10 cellular contexts compared by ENCODE assay signal in genomic region chr13:100789481-100789880, GRCh38.
DNase-seq lines count a peak whose midpoint lies in the region; ATAC-seq and TF ChIP-seq lines count a peak whose summit lies in the region.
"Had no signal": no experiment of that assay in that cellular context is flagged by ENCODE, and none has a peak within 500 bp of the region (broad histone marks: within the 10 kb centered on the region; RNA-seq: fewer than 3 reads in every experiment).

No MANE protein-coding gene starts in this region.

- H3K9me3 ChIP-seq in OCI-LY3 (ENCODE audit: insufficient read depth, low read length) (peaks cover 14% of the 10 kb centered on the region), colonic mucosa (no peaks in the 10 kb centered on the region)

- ATAC-seq in HG02763 (IDR thresholded peaks at IDR 0.05; ENCODE audit: unreplicated experiment): peak; percentile 12
- ATAC-seq in HG02678 (IDR thresholded peaks at IDR 0.05; ENCODE audit: unreplicated experiment): no peak

- H3K4me2 ChIP-seq in OCI-LY3 (ENCODE audit: low read length): peak overlapping the region; percentile 23

- peaks cover 11% of the 10 kb centered on the region for H3K4me1 ChIP-seq in OCI-LY3 (ENCODE audit: low read length)
- no peaks in the 10 kb centered on the region for H3K4me1 ChIP-seq in colonic mucosa

- no peaks in the 10 kb centered on the region for H3K79me2 ChIP-seq in OCI-LY3 (ENCODE audit: low read length)

- H3K36me3 ChIP-seq in OCI-LY3 (replicated peaks; ENCODE audit: low read depth, low read length) (peaks cover 3% of the 10 kb centered on the region), colonic mucosa (no peaks in the 10 kb centered on the region)

- H3K4me3 ChIP-seq in OCI-LY3 (ENCODE audit: low read length) (no peak overlapping the region), colonic mucosa (no peak overlapping the region)

- intact Hi-C loops in CD14-positive monocyte (cut with micrococcal nuclease) (no loop called here), colonic mucosa (cut with DNase I) (no loop called here)

- H2AFZ ChIP-seq in OCI-LY3 (ENCODE audit: low read depth, low read length): 0 out of 2 replicates have a peak overlapping the region, but pooled peaks have one; percentile 38

- DNase-seq in AG20443 (ENCODE audit: low spot score): peak; percentile 17
- peak; percentile 18 for DNase-seq in left kidney (ENCODE audit: low read depth, low spot score)
- no peak for DNase-seq in CD14-positive monocyte (ENCODE audit: low spot score)
- no peak for DNase-seq in colonic mucosa
- no peak for DNase-seq in NCI-H146 (lab: John Stamatoyannopoulos, UW)
- DNase-seq: activated T-cell treated with anti-CD3 and anti-CD28 coated beads, Interleukin-2, amount 50 U/mL, for 72 hours; CD4-positive, CD25-positive, alpha-beta regulatory T cell had no signal

- H3K27ac ChIP-seq in OCI-LY3 (ENCODE audit: low read length): no peak overlapping the region
- H3K27ac ChIP-seq in colonic mucosa: no peak overlapping the region

- H3K27ac Mint-ChIP-seq in CD14-positive monocyte: no peak overlapping the region
- H3K27ac Mint-ChIP-seq: activated T-cell treated with anti-CD3 and anti-CD28 coated beads, Interleukin-2, amount 50 U/mL, for 72 hours; CD4-positive, CD25-positive, alpha-beta regulatory T cell had no signal

- H3K4me3 Mint-ChIP-seq in CD14-positive monocyte: no peak overlapping the region
- H3K4me3 Mint-ChIP-seq: activated T-cell treated with anti-CD3 and anti-CD28 coated beads, Interleukin-2, amount 50 U/mL, for 72 hours; CD4-positive, CD25-positive, alpha-beta regulatory T cell had no signal

- no peaks in the 10 kb centered on the region for H3K36me3 Mint-ChIP-seq in CD14-positive monocyte
- H3K36me3 Mint-ChIP-seq: CD4-positive, CD25-positive, alpha-beta regulatory T cell had no signal

- peaks cover 4 to 17% (median 12%) of the 10 kb centered on the region in 7 donors for H3K9me3 Mint-ChIP-seq in CD14-positive monocyte

- H3K9ac ChIP-seq in OCI-LY3 (ENCODE audit: low read length) (no peak overlapping the region), colonic mucosa (ENCODE audit: low read depth in 2 of 2, low read length in 2 of 2) (no peak overlapping the region)

- no peaks in the 10 kb centered on the region for H3K4me1 Mint-ChIP-seq in CD14-positive monocyte
- H3K4me1 Mint-ChIP-seq: CD4-positive, CD25-positive, alpha-beta regulatory T cell had no signal

- H3K27me3 ChIP-seq in OCI-LY3 (ENCODE audit: low read depth, low read length) (peaks cover 16% of the 10 kb centered on the region), colonic mucosa (no peaks in the 10 kb centered on the region)

- no peaks in the 10 kb centered on the region for H4K20me1 ChIP-seq in OCI-LY3 (ENCODE audit: insufficient read depth, low read length)

- H3K27me3 Mint-ChIP-seq in CD14-positive monocyte (ENCODE audit: low read depth in 3 of 3): peaks cover 0 to 2% (median 0%) of the 10 kb centered on the region in 3 donors

- TF ChIP-seq CTCF in OCI-LY3 (IDR thresholded peaks at IDR 0.05; ENCODE audit: low read depth, low read length): no peak
- TF ChIP-seq CTCF in CD14-positive monocyte (IDR thresholded peaks at IDR 0.05): no peak
- no peak for TF ChIP-seq CTCF in colonic mucosa (IDR thresholded peaks at IDR 0.05)

Comparison
In these comparisons a context has a peak if more than half of its experiments do, and no peak if none do; other contexts are left out.
1. DNase-seq: peak in AG20443 (single experiment) and left kidney (single experiment); none in CD14-positive monocyte (single experiment), colonic mucosa (single experiment) and NCI-H146 (single experiment).